Comparison of ENCODE assay signal across 6 cellular contexts in the genomic region with DNA sequence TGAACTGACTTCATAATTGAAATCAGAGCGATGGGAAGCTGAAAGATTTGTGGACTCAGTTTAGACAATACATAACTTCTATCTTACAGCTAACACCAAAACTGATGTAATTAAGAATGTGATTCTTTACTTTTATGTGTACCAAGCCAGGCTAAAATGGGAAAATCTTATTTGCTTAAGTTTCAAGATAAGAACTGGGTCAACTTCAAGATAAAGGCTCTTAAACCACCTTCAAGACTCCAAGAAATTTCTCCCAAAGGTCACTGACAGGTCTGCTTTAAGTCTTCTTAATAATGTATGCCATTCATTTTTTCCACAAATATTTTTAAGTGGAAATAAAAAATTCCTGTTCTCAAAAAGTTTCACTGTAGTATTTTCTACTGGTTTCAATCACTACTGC. TPM values are rescaled to one million over a fixed set of nuclear protein-coding genes. Genes with fewer than 3 reads are reported as not detected.
"Had no signal": no experiment of that assay in that cellular context is flagged by ENCODE, and none has a peak within 500 bp of the region (broad histone marks: within the 10 kb centered on the region; RNA-seq: fewer than 3 reads in every experiment).

No MANE protein-coding gene starts in this region.

- H3K4me3 ChIP-seq: GM23338 had no signal

- H3K4me1 Mint-ChIP-seq: H9 had no signal

- H3K27ac ChIP-seq: HL-60 had no signal

- DNase-seq: H9, HCEC 1CT had no signal

- H3K4me3 Mint-ChIP-seq: GM23338, H9, IgD-negative memory B cell had no signal

- H3K9me3 Mint-ChIP-seq: GM23338, H9, IgD-negative memory B cell had no signal

- ATAC-seq: GM23338, HepG2 had no signal

- H3K27me3 Mint-ChIP-seq: IgD-negative memory B cell had no signal

- H3K27ac Mint-ChIP-seq: GM23338, IgD-negative memory B cell had no signal

RNA-seq across cellular contexts. Expression of gene DDX60, which starts 55.5 kb away (rescaled TPM):
- polyA plus RNA-seq: HepG2 had no signal
